8 cellular contexts compared by ENCODE assay signal in the genomic region with DNA sequence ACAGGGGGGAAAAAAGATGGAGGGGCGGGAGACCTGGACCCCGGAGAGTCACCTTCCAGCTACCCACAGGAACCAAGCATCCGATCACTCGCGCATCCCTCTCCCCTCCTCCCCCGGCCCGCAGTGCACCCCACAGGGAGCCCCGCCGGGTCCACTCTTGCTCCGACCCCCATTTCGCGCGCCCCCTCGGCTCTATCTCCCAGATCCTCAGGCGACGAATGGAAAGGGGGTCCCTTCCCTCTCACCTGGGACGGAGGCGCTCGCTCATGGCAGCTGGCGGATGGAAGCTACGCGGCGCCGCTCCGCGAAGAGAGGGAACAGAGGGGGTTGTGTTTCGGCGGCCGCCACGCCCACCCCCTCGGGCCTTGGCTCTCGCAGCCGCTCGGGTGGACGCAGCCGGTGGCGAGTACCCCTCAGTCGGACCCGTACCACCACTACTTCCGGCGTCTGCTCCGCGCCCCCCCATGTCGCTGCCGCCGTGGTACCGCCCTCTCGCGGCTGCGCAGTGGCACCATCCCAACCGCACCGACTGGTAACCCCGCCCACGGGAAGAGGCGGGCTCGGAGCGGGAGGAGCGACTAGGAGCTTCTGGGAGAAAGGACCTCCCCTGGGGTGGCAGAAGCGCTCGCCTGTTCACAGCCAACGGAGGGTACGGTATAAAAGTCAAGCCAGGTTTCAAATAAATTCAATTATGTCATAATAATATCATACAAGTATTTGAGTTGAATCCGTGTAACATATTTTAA. TPM values are rescaled to one million over a fixed set of nuclear protein-coding genes. Genes with fewer than 3 reads are reported as not detected.
DNase-seq lines count a peak whose midpoint lies in the region; ATAC-seq and TF ChIP-seq lines count a peak whose summit lies in the region.

No MANE protein-coding gene starts in this region.

- H3K36me3 Mint-ChIP-seq in GM23338 (ENCODE audit: low read depth), result peaks cover 23% of the 10 kb centered on the region
- H3K36me3 Mint-ChIP-seq in activated T-helper 17 cell treated with anti-CD3 and anti-CD28 coated beads, Interleukin-2, amount 50 U/mL, for 72 hours (ENCODE audit: low read depth), result peaks cover 57% of the 10 kb centered on the region
- H3K36me3 Mint-ChIP-seq in naive thymus-derived CD8-positive, alpha-beta T cell, result peaks cover 0 to 21% (median 11%) of the 10 kb centered on the region in 3 donors
- peaks cover 14 to 19% of the 10 kb centered on the region in 2 donors for H3K36me3 Mint-ChIP-seq in stimulated activated naive B cell treated with anti-CD40 and anti-IgM and Interleukin-4, amounts not matched to agents 10 μg/mL and 1 μg/mL and 100 μg/mL, for 72 hours

- H2AFZ ChIP-seq in GM23338, result peak overlapping the region; percentile 89

- DNase-seq in EH (ENCODE audit: low read depth) (peak; percentile 95), GM23338 (ENCODE audit: low spot score) (peak; percentile 97), LHCN-M2 (ENCODE audit: low read depth) (peak; percentile 92), RPMI7951 (ENCODE audit: low read depth) (peak; percentile 89), fibroblast of mammary gland (ENCODE audit: low read depth) (peak; percentile 90)
- DNase-seq in naive thymus-derived CD8-positive, alpha-beta T cell, result peak; percentile 93 to 97 (median 96)
- DNase-seq in stimulated activated naive B cell treated with anti-CD40 and anti-IgM and Interleukin-4, amounts not matched to agents 10 μg/mL and 1 μg/mL and 100 μg/mL, for 72 hours, result peak; percentile 95

- peaks cover 14% of the 10 kb centered on the region for H3K27me3 Mint-ChIP-seq in GM23338 (ENCODE audit: insufficient read depth, low read depth, poor library complexity)
- H3K27me3 Mint-ChIP-seq in activated T-helper 17 cell treated with anti-CD3 and anti-CD28 coated beads, Interleukin-2, amount 50 U/mL, for 72 hours, result no peaks in the 10 kb centered on the region
- H3K27me3 Mint-ChIP-seq in naive thymus-derived CD8-positive, alpha-beta T cell, result no peaks in the 10 kb centered on the region
- no peaks in the 10 kb centered on the region for H3K27me3 Mint-ChIP-seq in stimulated activated naive B cell treated with anti-CD40 and anti-IgM and Interleukin-4, amounts not matched to agents 10 μg/mL and 1 μg/mL and 100 μg/mL, for 72 hours

- H3K4me3 ChIP-seq in GM23338 (peak overlapping the region; percentile 94), fibroblast of mammary gland (ENCODE audit: control insufficient read depth, low read depth, low read length) (peak overlapping the region; percentile 89)

- H3K4me1 ChIP-seq in GM23338 (ENCODE audit: insufficient read depth), result peaks cover 38% of the 10 kb centered on the region

- H3K9me2 ChIP-seq in GM23338 (ENCODE audit: insufficient read depth), result no peaks in the 10 kb centered on the region

- peak overlapping the region; percentile 95 for H3K4me2 ChIP-seq in GM23338

- POLR2A ChIA-PET in naive thymus-derived CD8-positive, alpha-beta T cell (lab: Charles Lee), result interaction anchor here (0.6 to 4.0 kb wide), 22 partner anchors 8 to 505 kb away, joined by 3 to 59 read pairs (median 4); a partner anchor contains a TSS

- peaks cover 89% of the 10 kb centered on the region for H3K79me2 ChIP-seq in GM23338 (replicated peaks; ENCODE audit: insufficient read depth)

- H3K9me3 Mint-ChIP-seq in GM23338, result no peaks in the 10 kb centered on the region
- H3K9me3 Mint-ChIP-seq in activated T-helper 17 cell treated with anti-CD3 and anti-CD28 coated beads, Interleukin-2, amount 50 U/mL, for 72 hours, result no peaks in the 10 kb centered on the region
- H3K9me3 Mint-ChIP-seq in naive thymus-derived CD8-positive, alpha-beta T cell, result no peaks in the 10 kb centered on the region
- no peaks in the 10 kb centered on the region for H3K9me3 Mint-ChIP-seq in stimulated activated naive B cell treated with anti-CD40 and anti-IgM and Interleukin-4, amounts not matched to agents 10 μg/mL and 1 μg/mL and 100 μg/mL, for 72 hours

- H3K27me3 ChIP-seq in GM23338 (ENCODE audit: insufficient read depth), result no peaks in the 10 kb centered on the region

- 0 out of 4 replicates have a peak, but pooled peaks of 1 of the 2 experiments have one; percentile 28 for TF ChIP-seq CTCF in GM23338 (conservative IDR thresholded peaks at IDR 0.05; ENCODE audit: low read depth in 2 of 2)
- TF ChIP-seq CTCF in fibroblast of mammary gland (conservative IDR thresholded peaks at IDR 0.05; ENCODE audit: control insufficient read depth, insufficient read depth, low read depth, low read length), result no peak

- peaks cover 23% of the 10 kb centered on the region; the same call in 1 of the 2 replicates for H4K20me1 ChIP-seq in GM23338 (replicated peaks; ENCODE audit: insufficient read depth)

- no peaks in the 10 kb centered on the region for H3F3A ChIP-seq in GM23338 (replicated peaks; ENCODE audit: low read depth)

- H3K4me1 Mint-ChIP-seq in GM23338, result peaks cover 40% of the 10 kb centered on the region
- peaks cover 49% of the 10 kb centered on the region for H3K4me1 Mint-ChIP-seq in activated T-helper 17 cell treated with anti-CD3 and anti-CD28 coated beads, Interleukin-2, amount 50 U/mL, for 72 hours
- H3K4me1 Mint-ChIP-seq in naive thymus-derived CD8-positive, alpha-beta T cell, result peaks cover 30 to 74% (median 71%) of the 10 kb centered on the region in 4 donors
- H3K4me1 Mint-ChIP-seq in stimulated activated naive B cell treated with anti-CD40 and anti-IgM and Interleukin-4, amounts not matched to agents 10 μg/mL and 1 μg/mL and 100 μg/mL, for 72 hours, result peaks cover 40 to 63% of the 10 kb centered on the region in 2 donors

- H3K36me3 ChIP-seq in GM23338 (ENCODE audit: insufficient read depth), result peaks cover 20% of the 10 kb centered on the region

- peak overlapping the region; percentile 99 for H3K27ac Mint-ChIP-seq in GM23338
- H3K27ac Mint-ChIP-seq in activated T-helper 17 cell treated with anti-CD3 and anti-CD28 coated beads, Interleukin-2, amount 50 U/mL, for 72 hours, result peak overlapping the region; percentile 95
- peak overlapping the region; percentile 94 to 99 (median 97) for H3K27ac Mint-ChIP-seq in naive thymus-derived CD8-positive, alpha-beta T cell
- peak overlapping the region; percentile 97 for H3K27ac Mint-ChIP-seq in stimulated activated naive B cell treated with anti-CD40 and anti-IgM and Interleukin-4, amounts not matched to agents 10 μg/mL and 1 μg/mL and 100 μg/mL, for 72 hours

- peak overlapping the region; percentile 92 for H3K27ac ChIP-seq in GM23338 (ENCODE audit: low read depth)

- peak; percentile 88 for ATAC-seq in GM23338
- ATAC-seq in activated T-helper 17 cell treated with anti-CD3 and anti-CD28 coated beads, Interleukin-2, amount 50 U/mL, for 72 hours (replicated peaks), result peak; percentile 88
- ATAC-seq in naive thymus-derived CD8-positive, alpha-beta T cell, result peak; percentile 85 to 92
- peak; percentile 90 to 95 for ATAC-seq in stimulated activated naive B cell treated with anti-CD40 and anti-IgM and Interleukin-4, amounts not matched to agents 10 μg/mL and 1 μg/mL and 100 μg/mL, for 72 hours (replicated peaks)

- peak overlapping the region; percentile 97 for H3K4me3 Mint-ChIP-seq in GM23338
- H3K4me3 Mint-ChIP-seq in activated T-helper 17 cell treated with anti-CD3 and anti-CD28 coated beads, Interleukin-2, amount 50 U/mL, for 72 hours, result peak overlapping the region; percentile 92
- peak overlapping the region; percentile 87 to 97 (median 92) for H3K4me3 Mint-ChIP-seq in naive thymus-derived CD8-positive, alpha-beta T cell
- peak overlapping the region; percentile 89 to 97 for H3K4me3 Mint-ChIP-seq in stimulated activated naive B cell treated with anti-CD40 and anti-IgM and Interleukin-4, amounts not matched to agents 10 μg/mL and 1 μg/mL and 100 μg/mL, for 72 hours

TF ChIP-seq in GM23338, 12 proteins besides CTCF, POLR2A, EP300 and RAD21:
- peak; percentile 84 for TF ChIP-seq POLR2AphosphoS5 (IDR thresholded peaks at IDR 0.05; ENCODE audit: low read depth)
- TF ChIP-seq, protein P1, sequence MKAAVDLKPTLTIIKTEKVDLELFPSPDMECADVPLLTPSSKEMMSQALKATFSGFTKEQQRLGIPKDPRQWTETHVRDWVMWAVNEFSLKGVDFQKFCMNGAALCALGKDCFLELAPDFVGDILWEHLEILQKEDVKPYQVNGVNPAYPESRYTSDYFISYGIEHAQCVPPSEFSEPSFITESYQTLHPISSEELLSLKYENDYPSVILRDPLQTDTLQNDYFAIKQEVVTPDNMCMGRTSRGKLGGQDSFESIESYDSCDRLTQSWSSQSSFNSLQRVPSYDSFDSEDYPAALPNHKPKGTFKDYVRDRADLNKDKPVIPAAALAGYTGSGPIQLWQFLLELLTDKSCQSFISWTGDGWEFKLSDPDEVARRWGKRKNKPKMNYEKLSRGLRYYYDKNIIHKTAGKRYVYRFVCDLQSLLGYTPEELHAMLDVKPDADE (IDR thresholded peaks at IDR 0.05), result peak; percentile 56; the same call in 1 of the 2 replicates
- no peak for TF ChIP-seq JUNB (IDR thresholded peaks at IDR 0.05; ENCODE audit: unreplicated experiment)

RNA-seq across cellular contexts. Expression of a gene that starts 29.7 kb away (rescaled TPM):
- total RNA-seq in GM23338 (2014; rRNA removed; shearing (Covaris generic)), result not detected in 2 replicates
- polyA plus RNA-seq in GM23338 (2016; fragmentation: Nextera tagmentation; extraction: Ambion mirVana), result not detected in 2 replicates
- not detected in 2 replicates for total RNA-seq in LHCN-M2 (2014; rRNA removed)
- not detected for polyA plus RNA-seq in LHCN-M2 (2012)
- total RNA-seq in RPMI7951 (2014; rRNA removed; shearing (Covaris generic)), result not detected in 2 replicates
- not detected for total RNA-seq in activated T-helper 17 cell treated with anti-CD3 and anti-CD28 coated beads, Interleukin-2, amount 50 U/mL, for 72 hours
- total RNA-seq in naive thymus-derived CD8-positive, alpha-beta T cell, result not detected
- not detected for polyA plus RNA-seq in naive thymus-derived CD8-positive, alpha-beta T cell

RNA-seq across cellular contexts. Expression of a gene that starts 39.2 kb away (rescaled TPM):
- 11.9 and 15.0 TPM in 2 replicates for total RNA-seq in GM23338 (2014; rRNA removed; shearing (Covaris generic))
- 25.5 and 26.1 TPM in 2 replicates for polyA plus RNA-seq in GM23338 (2016; fragmentation: Nextera tagmentation; extraction: Ambion mirVana)
- 21.7 and 25.3 TPM in 2 replicates for total RNA-seq in LHCN-M2 (2014; rRNA removed)
- polyA plus RNA-seq in LHCN-M2 (2012), result 34.4 TPM
- total RNA-seq in RPMI7951 (2014; rRNA removed; shearing (Covaris generic)), result 11.4 and 18.3 TPM in 2 replicates
- 10 to 100 TPM; 22.5 to 27.3 TPM for total RNA-seq in activated T-helper 17 cell treated with anti-CD3 and anti-CD28 coated beads, Interleukin-2, amount 50 U/mL, for 72 hours
- total RNA-seq in naive thymus-derived CD8-positive, alpha-beta T cell, result 10 to 100 TPM; 85.0 to 97.4 TPM
- 10 to 100 TPM; 17.0 to 38.0 (median 30.5) TPM for polyA plus RNA-seq in naive thymus-derived CD8-positive, alpha-beta T cell

Comparison
In these comparisons a context has a peak if more than half of its experiments do, and no peak if none do; other contexts are left out.
1. Peak in every context shown above with its lines: DNase-seq, ATAC-seq, H3K4me3 ChIP-seq and H3K27ac ChIP-seq.